20 cellular contexts compared by ENCODE assay signal in the genomic region with DNA sequence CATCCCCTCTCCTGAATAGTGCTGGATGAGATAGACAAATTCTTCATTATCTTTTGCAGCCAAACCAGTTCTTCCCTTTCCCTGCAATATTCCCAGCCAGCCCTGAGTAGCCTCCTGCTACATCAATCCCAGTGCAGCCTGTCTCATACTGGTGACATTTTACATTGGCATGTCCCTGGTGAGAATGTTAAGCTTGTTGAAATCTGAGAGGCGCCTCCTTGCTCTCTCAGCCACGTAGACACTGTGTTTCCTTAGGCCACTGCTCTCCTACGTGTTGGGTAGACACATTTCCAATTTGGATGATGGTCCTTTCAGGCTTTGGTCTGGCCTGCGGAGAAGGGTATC.
DNase-seq lines count a peak whose midpoint lies in the region; ATAC-seq and TF ChIP-seq lines count a peak whose summit lies in the region.
"Had no signal": no experiment of that assay in that cellular context is flagged by ENCODE, and none has a peak within 500 bp of the region (broad histone marks: within the 10 kb centered on the region; RNA-seq: fewer than 3 reads in every experiment).

No MANE protein-coding gene starts in this region.

- H3K27ac ChIP-seq in cardiac muscle cell (peak overlapping the region; percentile 66), subcutaneous abdominal adipose tissue (ENCODE audit: low read depth, low read length) (peak overlapping the region; percentile 28), colonic mucosa (no peak overlapping the region)
- H3K27ac ChIP-seq: 22Rv1, pancreas, SK-N-MC, upper lobe of left lung had no signal

- H3K36me3 ChIP-seq in cardiac muscle cell (no peaks in the 10 kb centered on the region), subcutaneous abdominal adipose tissue (ENCODE audit: control insufficient read depth in 5 of 5, insufficient read depth in 5 of 5, low read length in 5 of 5) (peaks cover 0 to 21% (median 7%) of the 10 kb centered on the region in 5 donors), colonic mucosa (no peaks in the 10 kb centered on the region)
- H3K36me3 ChIP-seq: pancreas, upper lobe of left lung had no signal

- H3K27me3 Mint-ChIP-seq in mesothelial cell of epicardium (ENCODE audit: low read depth), result no peaks in the 10 kb centered on the region
- H3K27me3 Mint-ChIP-seq: activated CD4-positive, alpha-beta T cell treated with anti-CD3 and anti-CD28 coated beads, Interleukin-2, amount 10 ng/mL, durations not matched to agents 7 days and 5 days; CD4-positive, CD25-positive, alpha-beta regulatory T cell had no signal

- H3K36me3 Mint-ChIP-seq in mesothelial cell of epicardium, result peaks cover 7% of the 10 kb centered on the region
- H3K36me3 Mint-ChIP-seq: CD4-positive, CD25-positive, alpha-beta regulatory T cell; stimulated activated effector memory CD8-positive, alpha-beta T cell treated with anti-CD3 and anti-CD28 coated beads, Interleukin-12 subunit alpha, Interleukin-12 subunit beta, amount 100 ng/mL, for 72 hours had no signal

- H3K9ac ChIP-seq in subcutaneous abdominal adipose tissue (ENCODE audit: low read length in 5 of 5) (peak overlapping the region in 1 of 5 donors; percentile 11), colonic mucosa (ENCODE audit: low read depth in 2 of 2, low read length in 2 of 2) (no peak overlapping the region)

- no peak overlapping the region for H3K4me3 Mint-ChIP-seq in mesothelial cell of epicardium
- H3K4me3 Mint-ChIP-seq: activated CD4-positive, alpha-beta T cell treated with anti-CD3 and anti-CD28 coated beads, Interleukin-2, amount 10 ng/mL, durations not matched to agents 7 days and 5 days; activated naive CD4-positive, alpha-beta T cell treated with anti-CD3 and anti-CD28 coated beads for 36 hours; CD4-positive, CD25-positive, alpha-beta regulatory T cell; stimulated activated effector memory CD8-positive, alpha-beta T cell treated with anti-CD3 and anti-CD28 coated beads, Interleukin-12 subunit alpha, Interleukin-12 subunit beta, amount 100 ng/mL, for 72 hours had no signal

- ATAC-seq in GM18502 (IDR thresholded peaks at IDR 0.05; ENCODE audit: poor library complexity, unreplicated experiment) (no peak), HG03196 (IDR thresholded peaks at IDR 0.05; ENCODE audit: unreplicated experiment) (no peak)
- ATAC-seq: Panc1; stimulated activated effector memory CD8-positive, alpha-beta T cell treated with anti-CD3 and anti-CD28 coated beads, Interleukin-12 subunit alpha, Interleukin-12 subunit beta, amount 100 ng/mL, for 72 hours had no signal

- intact Hi-C loops in colonic mucosa (cut with DNase I), result no loop called here

- peaks cover 22% of the 10 kb centered on the region for H3K4me1 Mint-ChIP-seq in mesothelial cell of epicardium
- H3K4me1 Mint-ChIP-seq: activated CD4-positive, alpha-beta T cell treated with anti-CD3 and anti-CD28 coated beads, Interleukin-2, amount 10 ng/mL, durations not matched to agents 7 days and 5 days; CD4-positive, CD25-positive, alpha-beta regulatory T cell had no signal

- H3K4me1 ChIP-seq in cardiac muscle cell (ENCODE audit: low read depth), result peaks cover 10% of the 10 kb centered on the region
- peaks cover 0 to 29% (median 10%) of the 10 kb centered on the region in 5 donors for H3K4me1 ChIP-seq in subcutaneous abdominal adipose tissue (ENCODE audit: control insufficient read depth in 5 of 5, insufficient read depth in 5 of 5, low read length in 5 of 5)
- H3K4me1 ChIP-seq in colonic mucosa, result no peaks in the 10 kb centered on the region
- H3K4me1 ChIP-seq: pancreas, upper lobe of left lung had no signal

- H3K9me3 ChIP-seq in cardiac muscle cell (ENCODE audit: low read depth) (no peaks in the 10 kb centered on the region), subcutaneous abdominal adipose tissue (ENCODE audit: control insufficient read depth in 5 of 5, low read length in 5 of 5) (no peaks in the 10 kb centered on the region), colonic mucosa (no peaks in the 10 kb centered on the region)
- H3K9me3 ChIP-seq: pancreas, upper lobe of left lung had no signal

- H3K27me3 ChIP-seq in cardiac muscle cell (no peaks in the 10 kb centered on the region), subcutaneous abdominal adipose tissue (ENCODE audit: control insufficient read depth in 5 of 5, insufficient read depth in 4 of 5, low read length in 5 of 5) (no peaks in the 10 kb centered on the region), colonic mucosa (no peaks in the 10 kb centered on the region)
- H3K27me3 ChIP-seq: pancreas, upper lobe of left lung had no signal

- H3K27ac Mint-ChIP-seq in mesothelial cell of epicardium, result peak overlapping the region; percentile 79
- H3K27ac Mint-ChIP-seq: activated CD4-positive, alpha-beta T cell treated with anti-CD3 and anti-CD28 coated beads, Interleukin-2, amount 10 ng/mL, durations not matched to agents 7 days and 5 days; activated naive CD4-positive, alpha-beta T cell treated with anti-CD3 and anti-CD28 coated beads for 36 hours; CD4-positive, CD25-positive, alpha-beta regulatory T cell; stimulated activated effector memory CD8-positive, alpha-beta T cell treated with anti-CD3 and anti-CD28 coated beads, Interleukin-12 subunit alpha, Interleukin-12 subunit beta, amount 100 ng/mL, for 72 hours had no signal

- DNase-seq in NCI-H1417 (lab: John Stamatoyannopoulos, UW) (peak in 2 of 3 experiments; percentile 7 to 14), NCI-H1417 treated with DMSO at 0.1 percent for 48 hours (lab: John Stamatoyannopoulos, UW) (no peak), cardiac muscle cell (ENCODE audit: low read depth in 1 of 2, low spot score in 1 of 2) (peak in 1 of 2 donors; percentile 52), mesothelial cell of epicardium (ENCODE audit: low spot score in 2 of 2, unreplicated experiment in 2 of 2) (no peak), colonic mucosa (no peak)
- DNase-seq: activated CD4-positive, alpha-beta T cell treated with anti-CD3 and anti-CD28 coated beads, Interleukin-2, amount 10 ng/mL, durations not matched to agents 7 days and 5 days; activated naive CD4-positive, alpha-beta T cell treated with anti-CD3 and anti-CD28 coated beads for 36 hours; CD4-positive, CD25-positive, alpha-beta regulatory T cell; DMS53; HCEC 1CT; NCI-H1105 treated with DMSO at 0.1 percent for 48 hours; upper lobe of left lung had no signal

- no peak for TF ChIP-seq CTCF in cardiac muscle cell (IDR thresholded peaks at IDR 0.05; ENCODE audit: low read depth, low read length)
- no peak for TF ChIP-seq CTCF in mesothelial cell of epicardium (IDR thresholded peaks at IDR 0.05; ENCODE audit: unreplicated experiment)
- no peak for TF ChIP-seq CTCF in colonic mucosa (IDR thresholded peaks at IDR 0.05)

- H3K4me3 ChIP-seq in cardiac muscle cell (no peak overlapping the region), subcutaneous abdominal adipose tissue (ENCODE audit: low read depth in 1 of 5, low read length in 5 of 5) (no peak overlapping the region), colonic mucosa (no peak overlapping the region)
- H3K4me3 ChIP-seq: pancreas, SK-N-MC, upper lobe of left lung had no signal

- H3K9me3 Mint-ChIP-seq in mesothelial cell of epicardium, result peaks cover 5% of the 10 kb centered on the region
- H3K9me3 Mint-ChIP-seq: activated CD4-positive, alpha-beta T cell treated with anti-CD3 and anti-CD28 coated beads, Interleukin-2, amount 10 ng/mL, durations not matched to agents 7 days and 5 days; activated naive CD4-positive, alpha-beta T cell treated with anti-CD3 and anti-CD28 coated beads for 36 hours; stimulated activated effector memory CD8-positive, alpha-beta T cell treated with anti-CD3 and anti-CD28 coated beads, Interleukin-12 subunit alpha, Interleukin-12 subunit beta, amount 100 ng/mL, for 72 hours had no signal

Comparison
In these comparisons a context has a peak if more than half of its experiments do, and no peak if none do; other contexts are left out.
1. DNase-seq: peak in NCI-H1417 (2 of 3); none in NCI-H1417 treated with DMSO at 0.1 percent for 48 hours (single experiment), mesothelial cell of epicardium (0 of 2) and colonic mucosa (single experiment).